8 cellular contexts compared by ENCODE assay signal in the genomic region with DNA sequence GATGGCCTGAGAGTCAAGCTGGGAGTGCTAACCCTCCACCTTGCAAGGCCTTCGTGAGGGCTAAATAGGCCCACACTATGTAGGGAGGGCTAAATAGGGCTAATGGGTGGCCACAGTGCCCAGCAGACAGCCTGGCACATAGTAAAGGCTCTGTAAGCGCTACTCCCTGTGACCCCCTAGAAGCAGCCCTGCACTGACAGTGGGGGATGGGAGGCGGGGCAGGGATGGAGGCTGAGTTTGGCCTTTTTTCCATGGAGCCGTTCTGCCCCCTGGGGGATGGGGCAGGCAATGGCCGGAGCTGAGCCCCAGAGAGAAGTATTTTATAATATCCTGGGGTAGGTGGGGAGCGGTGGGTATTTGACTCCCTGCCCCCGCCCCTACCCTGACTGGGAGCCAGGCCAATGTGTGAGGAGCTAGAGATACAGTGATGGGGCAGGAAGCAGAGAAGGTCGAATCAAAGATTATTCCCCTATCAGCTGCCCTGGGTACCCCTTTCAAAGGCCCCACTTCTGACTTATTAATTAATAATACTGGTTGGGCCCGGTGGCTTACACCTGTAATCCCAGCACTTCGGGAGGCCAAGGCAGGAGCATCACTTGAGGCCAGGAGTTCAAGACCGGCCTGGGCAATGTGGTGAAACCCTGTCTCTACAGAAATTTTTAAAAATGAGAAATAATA. TPM values are rescaled to one million over a fixed set of nuclear protein-coding genes. Genes with fewer than 3 reads are reported as not detected.
DNase-seq lines count a peak whose midpoint lies in the region; ATAC-seq and TF ChIP-seq lines count a peak whose summit lies in the region.

No MANE protein-coding gene starts in this region.

- H3K36me3 Mint-ChIP-seq in brain, result no peaks in the 10 kb centered on the region

- peaks cover under 1% of the 10 kb centered on the region for H3K4me1 Mint-ChIP-seq in brain

- H3K4me3 ChIP-seq in AG04449 (ENCODE audit: low read depth, low read length) (no peak overlapping the region), GM12875 (ENCODE audit: low read depth, low read length) (no peak overlapping the region)

- no peak overlapping the region for H3K4me3 Mint-ChIP-seq in brain

- H3K27ac Mint-ChIP-seq in brain, result peak overlapping the region in 1 of 5 experiments; percentile 72

- peaks cover 0 to 10% (median 8%) of the 10 kb centered on the region in 5 experiments for H3K9me3 Mint-ChIP-seq in brain

- peaks cover 17% of the 10 kb centered on the region for H3K27me3 Mint-ChIP-seq in brain

- TF ChIP-seq CTCF in AG04449 (IDR thresholded peaks at IDR 0.05; ENCODE audit: insufficient read depth, low read length, missing control alignments) (peak; percentile 81), GM12875 (IDR thresholded peaks at IDR 0.05; ENCODE audit: borderline replicate concordance, insufficient read depth, low read depth, low read length) (peak; percentile 78), brain (conservative IDR thresholded peaks at IDR 0.05) (peak; percentile 83 to 84)

- DNase-seq in AG04449 (ENCODE audit: low read depth, low spot score) (no peak), NCI-H82 treated with DMSO at 0.1 percent for 48 hours (lab: John Stamatoyannopoulos, UW; ENCODE audit: unreplicated experiment) (peak; percentile 29), iris pigment epithelial cell (ENCODE audit: low read depth) (peak; percentile 25), GF-D8 (lab: John Stamatoyannopoulos, UW) (no peak)
- peak; percentile 20 to 28 for DNase-seq in stimulated activated CD8-positive, alpha-beta memory T cell treated with anti-CD3 and anti-CD28 coated beads, Interleukin-2, amount 100 ng/mL, for 48 hours (ENCODE audit: low read depth in 2 of 2)

- CTCF ChIA-PET in AG04449 (lab: Yijun Ruan, JAX), result interaction anchor here (0.7 to 11.3 kb wide), 34 partner anchors 9 to 510 kb away, joined by 3 to 307 read pairs (median 5); no protein-coding TSS in a partner anchor

- POLR2A ChIA-PET in AG04449 (lab: Yijun Ruan, JAX), result no interaction called here

- no peak for ATAC-seq in GM18511 (IDR thresholded peaks at IDR 0.05; ENCODE audit: unreplicated experiment)

RNA-seq across cellular contexts. Expression of a gene that starts 42.3 kb away (rescaled TPM):
- not detected for polyA plus RNA-seq in brain (ENCODE audit: insufficient read depth, low read depth, low replicate concordance)

Comparison
In these comparisons a context has a peak if more than half of its experiments do, and no peak if none do; other contexts are left out.
1. DNase-seq: peak in NCI-H82 treated with DMSO at 0.1 percent for 48 hours (single experiment), iris pigment epithelial cell (single experiment) and stimulated activated CD8-positive, alpha-beta memory T cell treated with anti-CD3 and anti-CD28 coated beads, Interleukin-2, amount 100 ng/mL, for 48 hours (2 of 2); none in AG04449 (single experiment) and GF-D8 (single experiment).
2. Peak in every context shown above with its lines, with median percentiles within 50 percentile points of each other: CTCF ChIP-seq.